Comparison of ENCODE assay signal across 9 cellular contexts in the genomic region with DNA sequence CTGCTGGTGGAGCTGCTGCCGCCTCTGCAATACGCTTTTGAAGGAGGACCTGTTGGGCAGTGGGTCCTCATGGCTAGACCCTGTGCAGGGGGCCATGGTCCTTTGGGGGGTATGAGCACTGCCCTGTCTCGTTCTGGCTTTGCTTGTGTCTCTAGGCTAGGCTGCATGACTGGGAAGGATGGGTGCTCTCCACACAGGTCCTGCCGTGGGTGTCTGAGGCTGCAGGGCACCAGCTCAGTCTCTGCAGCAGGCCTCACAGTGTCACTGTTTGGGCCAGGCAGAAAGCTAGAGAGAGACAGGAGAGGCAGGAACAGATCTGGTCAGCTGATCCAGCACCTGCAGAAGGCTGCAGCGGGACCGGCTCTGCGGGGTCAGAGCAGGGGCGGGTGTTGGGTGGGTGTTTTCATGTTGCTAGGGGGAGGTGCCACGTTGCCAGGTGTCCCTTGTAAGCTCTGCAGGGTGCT.
DNase-seq lines count a peak whose midpoint lies in the region; ATAC-seq and TF ChIP-seq lines count a peak whose summit lies in the region.
"Had no signal": no experiment of that assay in that cellular context is flagged by ENCODE, and none has a peak within 500 bp of the region (broad histone marks: within the 10 kb centered on the region; RNA-seq: fewer than 3 reads in every experiment).

No MANE protein-coding gene starts in this region.

- no peaks in the 10 kb centered on the region for H3K27me3 Mint-ChIP-seq in chondrocyte (ENCODE audit: low read depth)

- TF ChIP-seq CTCF in heart left ventricle (IDR thresholded peaks at IDR 0.05) (no peak), upper lobe of right lung (IDR thresholded peaks at IDR 0.05) (no peak), chondrocyte (IDR thresholded peaks at IDR 0.05) (no peak)

- WGBS in heart left ventricle, 4 donors = 52 to 71% (median 64%) methylated on average over 9 of the region's 9 CpGs

- H3K27ac Mint-ChIP-seq in chondrocyte (ENCODE audit: unreplicated experiment) = no peak overlapping the region
- H3K27ac Mint-ChIP-seq: mesothelial cell of epicardium had no signal

- ATAC-seq in Right ventricle myocardium superior (ENCODE audit: poor library complexity) (peak; percentile 64), left cardiac atrium (no peak), heart left ventricle (peak; percentile 52 to 61 (median 56)), upper lobe of right lung (peak; percentile 12)

- no peaks in the 10 kb centered on the region for H3K9me3 ChIP-seq in heart left ventricle
- H3K9me3 ChIP-seq in upper lobe of right lung = no peaks in the 10 kb centered on the region

- H3K4me1 Mint-ChIP-seq in chondrocyte (ENCODE audit: low read depth) = peaks cover 23% of the 10 kb centered on the region

- H3K27me3 ChIP-seq in heart left ventricle (no peaks in the 10 kb centered on the region), upper lobe of right lung (no peaks in the 10 kb centered on the region)

- no peak for TF ChIP-seq POLR2A in heart left ventricle (IDR thresholded peaks at IDR 0.05)

- H3K36me3 Mint-ChIP-seq in chondrocyte (ENCODE audit: low read depth) = no peaks in the 10 kb centered on the region

- H3K27ac ChIP-seq in heart left ventricle (peak overlapping the region in 2 of 12 donors; percentile 2 to 7), upper lobe of right lung (no peak overlapping the region)

- H3K36me3 ChIP-seq in heart left ventricle (peaks cover 0 to 7% (median 0%) of the 10 kb centered on the region in 9 donors), upper lobe of right lung (no peaks in the 10 kb centered on the region)

- no peak for DNase-seq in Right ventricle myocardium superior
- DNase-seq in left cardiac atrium = no peak
- peak; percentile 70 for DNase-seq in NCI-H510A (lab: John Stamatoyannopoulos, UW)
- DNase-seq in heart left ventricle = peak in 1 of 5 donors; percentile 72
- DNase-seq in upper lobe of right lung = peak; percentile 68
- no peak for DNase-seq in SKM-1 treated with dmso at 0.1 percent for 144 hours (lab: John Stamatoyannopoulos, UW; ENCODE audit: unreplicated experiment)
- no peak for DNase-seq in NCI-H524 (lab: John Stamatoyannopoulos, UW)
- no peak for DNase-seq in chondrocyte (ENCODE audit: low spot score)

- H3K4me1 ChIP-seq in heart left ventricle = peaks cover 0 to 46% (median 21%) of the 10 kb centered on the region in 12 donors
- H3K4me1 ChIP-seq in upper lobe of right lung = peaks cover 31% of the 10 kb centered on the region

- H3K4me3 ChIP-seq in heart left ventricle (no peak overlapping the region), upper lobe of right lung (no peak overlapping the region)

- intact Hi-C loops in Right ventricle myocardium superior (cut with DNase I) = no loop called here
- intact Hi-C loops in left cardiac atrium (cut with DNase I) = no loop called here
- intact Hi-C loops in heart left ventricle (cut with DNase I) = no loop called here
- intact Hi-C loops in upper lobe of right lung (cut with DNase I) = no loop called here

- no peaks in the 10 kb centered on the region for H3K9me3 Mint-ChIP-seq in chondrocyte (ENCODE audit: low read depth)
- H3K9me3 Mint-ChIP-seq: mesothelial cell of epicardium had no signal

- H3K4me3 Mint-ChIP-seq in chondrocyte (ENCODE audit: unreplicated experiment) = no peak overlapping the region
- H3K4me3 Mint-ChIP-seq: mesothelial cell of epicardium had no signal

Comparison
In these comparisons a context has a peak if more than half of its experiments do, and no peak if none do; other contexts are left out.
1. ATAC-seq: peak in Right ventricle myocardium superior (single experiment), heart left ventricle (4 of 4) and upper lobe of right lung (single experiment); none in left cardiac atrium (0 of 2).
2. DNase-seq: peak in NCI-H510A (single experiment) and upper lobe of right lung (single experiment); none in Right ventricle myocardium superior (single experiment), left cardiac atrium (single experiment), SKM-1 treated with dmso at 0.1 percent for 144 hours (single experiment), NCI-H524 (0 of 2) and chondrocyte (single experiment).